ENCODE assay signal across 8 cellular contexts in genomic region chr14:50040401-50040775, GRCh38.
A peak's percentile ranks its signal among the peaks of the same experiment; 100 is the strongest.
DNase-seq lines count a peak whose midpoint lies in the region; ATAC-seq and TF ChIP-seq lines count a peak whose summit lies in the region.

No MANE protein-coding gene starts in this region.

- H3K4me1 Mint-ChIP-seq in CD4-positive, CD25-positive, alpha-beta regulatory T cell, result peaks cover 21 to 79% (median 47%) of the 10 kb centered on the region in 4 donors
- H3K4me1 Mint-ChIP-seq in T-cell (peaks cover 55 to 73% (median 68%) of the 10 kb centered on the region in 3 donors), neural progenitor cell (no peaks in the 10 kb centered on the region)

- CTCF ChIA-PET in T-cell (lab: Charles Lee), result interaction anchor here in 1 of 2 donors (0.9 to 1.2 kb wide), 2 partner anchors 36 to 188 kb away, joined by 3 to 5 read pairs; partner anchors contain the start of gene NEMF

- peaks cover 66% of the 10 kb centered on the region for H3K4me1 ChIP-seq in CD4-positive, CD25-positive, alpha-beta regulatory T cell (ENCODE audit: control insufficient read depth, insufficient read depth, low read length, poor library complexity, severe bottlenecking)
- no peaks in the 10 kb centered on the region for H3K4me1 ChIP-seq in neural progenitor cell

- H3K4me3 Mint-ChIP-seq in CD4-positive, CD25-positive, alpha-beta regulatory T cell, result peak overlapping the region; percentile 66 to 89 (median 78)
- H3K4me3 Mint-ChIP-seq in T-cell, result peak overlapping the region; percentile 64 to 71 (median 69)
- H3K4me3 Mint-ChIP-seq in neural progenitor cell, result no peak overlapping the region

- TF ChIP-seq CTCF in cardiac fibroblast (IDR thresholded peaks at IDR 0.05; ENCODE audit: low read depth, low read length) (no peak), neural progenitor cell (IDR thresholded peaks at IDR 0.05) (no peak)

- no peak overlapping the region for H3K9ac ChIP-seq in neural progenitor cell

- H3K36me3 Mint-ChIP-seq in CD4-positive, CD25-positive, alpha-beta regulatory T cell, result peaks cover 25% of the 10 kb centered on the region
- H3K36me3 Mint-ChIP-seq in T-cell (peaks cover 17% of the 10 kb centered on the region), neural progenitor cell (no peaks in the 10 kb centered on the region)

- no peaks in the 10 kb centered on the region for H3K9me3 ChIP-seq in CD4-positive, CD25-positive, alpha-beta regulatory T cell (ENCODE audit: control insufficient read depth in 2 of 2, low read length in 2 of 2)
- no peaks in the 10 kb centered on the region for H3K9me3 ChIP-seq in neural progenitor cell (ENCODE audit: low read depth)

- peak overlapping the region; percentile 60 for H3K4me3 ChIP-seq in CD4-positive, CD25-positive, alpha-beta regulatory T cell (ENCODE audit: low read depth, low read length)
- H3K4me3 ChIP-seq in cardiac fibroblast (replicated peaks in 1 of 2; ENCODE audit: low read depth in 2 of 2, low read length in 2 of 2), result no peak overlapping the region
- H3K4me3 ChIP-seq in neural progenitor cell, result no peak overlapping the region

- H3K27ac Mint-ChIP-seq in CD4-positive, CD25-positive, alpha-beta regulatory T cell, result peak overlapping the region; percentile 97 to 99 (median 98)
- H3K27ac Mint-ChIP-seq in T-cell, result peak overlapping the region; percentile 98 to 99
- no peak overlapping the region for H3K27ac Mint-ChIP-seq in neural progenitor cell

- H3K4me2 ChIP-seq in neural progenitor cell, result no peak overlapping the region

- no peaks in the 10 kb centered on the region for H3K27me3 Mint-ChIP-seq in CD4-positive, CD25-positive, alpha-beta regulatory T cell
- H3K27me3 Mint-ChIP-seq in T-cell (no peaks in the 10 kb centered on the region), neural progenitor cell (ENCODE audit: insufficient read depth, low read depth) (peaks cover 3% of the 10 kb centered on the region)

- H3F3A ChIP-seq in neural progenitor cell (ENCODE audit: low read depth), result no peaks in the 10 kb centered on the region

- no peaks in the 10 kb centered on the region for H3K79me2 ChIP-seq in neural progenitor cell (ENCODE audit: low read depth)

- POLR2A ChIA-PET in T-cell (lab: Charles Lee), result interaction anchor here in 1 of 2 donors (0.6 kb wide), 1 partner anchor 81 kb away, joined by 4 read pairs; no protein-coding TSS in a partner anchor

- H4K20me1 ChIP-seq in neural progenitor cell (ENCODE audit: low read depth), result no peaks in the 10 kb centered on the region

- peak; percentile 29 to 86 (median 47) for DNase-seq in CD4-positive, CD25-positive, alpha-beta regulatory T cell
- DNase-seq in T-cell, result peak in 26 of 34 experiments; percentile 5 to 40 (median 24)
- peak; percentile 74 to 85 for DNase-seq in cardiac fibroblast (ENCODE audit: low read depth in 2 of 2)
- DNase-seq in neural progenitor cell (ENCODE audit: low spot score), result no peak
- DNase-seq in NCI-H524 (lab: John Stamatoyannopoulos, UW), result no peak

- no peaks in the 10 kb centered on the region for H3K27me3 ChIP-seq in CD4-positive, CD25-positive, alpha-beta regulatory T cell (ENCODE audit: control insufficient read depth, insufficient read depth, low read length)
- no peaks in the 10 kb centered on the region for H3K27me3 ChIP-seq in neural progenitor cell

- H3K36me3 ChIP-seq in CD4-positive, CD25-positive, alpha-beta regulatory T cell (ENCODE audit: control insufficient read depth, insufficient read depth, low read length), result no peaks in the 10 kb centered on the region
- H3K36me3 ChIP-seq in neural progenitor cell, result no peaks in the 10 kb centered on the region

- H3K9me3 Mint-ChIP-seq in CD4-positive, CD25-positive, alpha-beta regulatory T cell, result no peaks in the 10 kb centered on the region
- no peaks in the 10 kb centered on the region for H3K9me3 Mint-ChIP-seq in T-cell
- H3K9me3 Mint-ChIP-seq in neural progenitor cell, result no peaks in the 10 kb centered on the region

- ATAC-seq in CD4-positive, CD25-positive, alpha-beta regulatory T cell (ENCODE audit: low read depth in 2 of 2), result peak; percentile 76 to 78
- ATAC-seq in HG02610 (IDR thresholded peaks at IDR 0.05; ENCODE audit: unreplicated experiment) (peak; percentile 25), T-cell (replicated peaks in 1 of 4) (peak; percentile 74 to 82 (median 80)), GM21717 (IDR thresholded peaks at IDR 0.05; ENCODE audit: unreplicated experiment) (no peak), HG03039 (IDR thresholded peaks at IDR 0.05; ENCODE audit: unreplicated experiment) (no peak)

- H2AFZ ChIP-seq in neural progenitor cell (replicated peaks), result peak overlapping the region; percentile 36

- H3K27ac ChIP-seq in CD4-positive, CD25-positive, alpha-beta regulatory T cell (ENCODE audit: insufficient read depth, low read length, poor library complexity, severe bottlenecking), result peak overlapping the region; percentile 78
- H3K27ac ChIP-seq in neural progenitor cell, result no peak overlapping the region

Comparison
In these comparisons a context has a peak if more than half of its experiments do, and no peak if none do; other contexts are left out.
1. ATAC-seq: peak in CD4-positive, CD25-positive, alpha-beta regulatory T cell (2 of 2), HG02610 (single experiment) and T-cell (4 of 4); none in GM21717 (single experiment) and HG03039 (single experiment).
2. DNase-seq: peak in CD4-positive, CD25-positive, alpha-beta regulatory T cell (3 of 3), T-cell (26 of 34) and cardiac fibroblast (2 of 2); none in neural progenitor cell (single experiment) and NCI-H524 (0 of 2).